1 cellular context compared by ENCODE assay signal in genomic region chr1:210736681-210737080, GRCh38.
TF ChIP-seq lines count a peak whose summit lies in the region.

No MANE protein-coding gene starts in this region.

TF ChIP-seq in H1, 55 proteins besides CTCF, POLR2A, EP300 and RAD21 (continued from another document):
- no peak for TF ChIP-seq CTBP2 (IDR thresholded peaks at IDR 0.05; ENCODE audit: borderline replicate concordance, insufficient read depth, insufficient read length, low read length)
